ENCODE assay signal across 8 cellular contexts in genomic region chr1:38026592-38027200, GRCh38. TPM values are rescaled to one million over a fixed set of nuclear protein-coding genes. Genes with fewer than 3 reads are reported as not detected.
DNase-seq lines count a peak whose midpoint lies in the region; ATAC-seq and TF ChIP-seq lines count a peak whose summit lies in the region.

No MANE protein-coding gene starts in this region.

- no peak overlapping the region for H2BK5ac ChIP-seq in mesendoderm (ENCODE audit: low read length)

- H3K27ac ChIP-seq in PC-3 (ENCODE audit: low read length) (no peak overlapping the region), mesendoderm (ENCODE audit: low read depth, low read length) (no peak overlapping the region)

- H3K79me2 ChIP-seq in PC-3 (ENCODE audit: low read length), result no peaks in the 10 kb centered on the region
- no peaks in the 10 kb centered on the region for H3K79me2 ChIP-seq in mesendoderm (ENCODE audit: control insufficient read depth, insufficient read depth, low read length)

- peaks cover 39% of the 10 kb centered on the region for H3K36me3 Mint-ChIP-seq in Caco-2 (ENCODE audit: insufficient read depth, unreplicated experiment)

- POLR2A ChIA-PET in Caco-2 (lab: Charles Lee) (interaction anchor here (0.6 kb wide), 1 partner anchor 1620 kb away, joined by 5 read pairs; no protein-coding TSS in a partner anchor), PC-3 (lab: Charles Lee; ENCODE audit: unreplicated experiment) (interaction anchor here (0.8 kb wide), 1 partner anchor 544 kb away, joined by 3 read pairs; no protein-coding TSS in a partner anchor)

- H4K20me1 ChIP-seq in PC-3 (ENCODE audit: low read length), result no peaks in the 10 kb centered on the region

- H3K9me3 Mint-ChIP-seq in Caco-2 (ENCODE audit: unreplicated experiment), result no peaks in the 10 kb centered on the region

- no peak overlapping the region for H3K23ac ChIP-seq in mesendoderm (ENCODE audit: low read length)

- CTCF ChIA-PET in Caco-2 (lab: Charles Lee), result no interaction called here
- CTCF ChIA-PET in PC-3 (lab: Charles Lee), result interaction anchor here (0.6 kb wide), 1 partner anchor 8 kb away, joined by 5 read pairs; no protein-coding TSS in a partner anchor

- no peaks in the 10 kb centered on the region for H3K27me3 Mint-ChIP-seq in Caco-2 (ENCODE audit: insufficient read depth, unreplicated experiment)

- TF ChIP-seq CTCF in Caco-2 (IDR thresholded peaks at IDR 0.05; ENCODE audit: insufficient read depth in 1 of 2, low read depth in 1 of 2, low read length in 1 of 2, severe bottlenecking in 1 of 2, unreplicated experiment in 1 of 2) (peak; percentile 48 to 57), PC-3 (conservative IDR thresholded peaks at IDR 0.05; ENCODE audit: low read depth, low read length) (peak; percentile 86)

- no peak overlapping the region for H3K9ac ChIP-seq in PC-3 (ENCODE audit: low read length)
- H3K9ac ChIP-seq in mesendoderm (ENCODE audit: low read length), result no peak overlapping the region

- H3K4me1 Mint-ChIP-seq in Caco-2 (ENCODE audit: low read depth, unreplicated experiment), result no peaks in the 10 kb centered on the region

- no peaks in the 10 kb centered on the region for H3K36me3 ChIP-seq in Caco-2 (ENCODE audit: control insufficient read depth, insufficient read depth, low read length)
- peaks cover 33% of the 10 kb centered on the region for H3K36me3 ChIP-seq in PC-3 (ENCODE audit: low read depth, low read length)
- peaks cover 13% of the 10 kb centered on the region for H3K36me3 ChIP-seq in mesendoderm (ENCODE audit: control insufficient read depth, insufficient read depth, low read length)

- no peak overlapping the region for H2BK15ac ChIP-seq in mesendoderm (replicated peaks; ENCODE audit: low read depth)

- H3K79me1 ChIP-seq in mesendoderm (ENCODE audit: low read length), result no peaks in the 10 kb centered on the region

- DNase-seq in Caco-2, result peak in 1 of 2 experiments; percentile 54
- DNase-seq in H4 (ENCODE audit: low spot score), result peak; percentile 63
- peak; percentile 68 for DNase-seq in PC-3
- DNase-seq in cerebellar cortex (ENCODE audit: low spot score), result peak; percentile 67
- DNase-seq in mesendoderm, result peak; percentile 77
- no peak for DNase-seq in T-helper 9 cell

- H3K4me2 ChIP-seq in PC-3 (ENCODE audit: low read length) (no peak overlapping the region), mesendoderm (ENCODE audit: low read length) (no peak overlapping the region)

- ATAC-seq in PC-3 (peak; percentile 37), HG02840 (IDR thresholded peaks at IDR 0.05; ENCODE audit: low FRiP score, unreplicated experiment) (no peak), HG03139 (IDR thresholded peaks at IDR 0.05; ENCODE audit: unreplicated experiment) (no peak)

- no peak overlapping the region for H2BK120ac ChIP-seq in mesendoderm (ENCODE audit: low read depth, low read length)

- H3K4me3 Mint-ChIP-seq in Caco-2 (ENCODE audit: unreplicated experiment), result no peak overlapping the region

- H3K27ac Mint-ChIP-seq in Caco-2 (ENCODE audit: unreplicated experiment), result no peak overlapping the region

- BruUV-seq in Caco-2 (replicated peaks; lab: Mats Ljungman, UMichigan) (no TSS peak), PC-3 (replicated peaks; lab: Mats Ljungman, UMichigan) (no TSS peak)

- H3F3A ChIP-seq in PC-3 (ENCODE audit: low read length, unreplicated experiment), result no peaks in the 10 kb centered on the region

- no peaks in the 10 kb centered on the region for H3K4me1 ChIP-seq in Caco-2
- peaks cover 33% of the 10 kb centered on the region for H3K4me1 ChIP-seq in PC-3 (ENCODE audit: insufficient read depth, low read length)
- H3K4me1 ChIP-seq in mesendoderm (ENCODE audit: control insufficient read depth, low read depth, low read length), result peaks cover 16% of the 10 kb centered on the region

- H2AFZ ChIP-seq in PC-3 (ENCODE audit: low read length), result no peak overlapping the region

- H3K4me3 ChIP-seq in Caco-2 (ENCODE audit: low read depth, low read length) (no peak overlapping the region), PC-3 (ENCODE audit: low read length) (no peak overlapping the region), mesendoderm (ENCODE audit: low read length) (no peak overlapping the region)

- H3K18ac ChIP-seq in mesendoderm (ENCODE audit: low read length), result no peak overlapping the region

- H3K27me3 ChIP-seq in Caco-2 (replicated peaks; ENCODE audit: control insufficient read depth, insufficient read depth, low read length) (no peaks in the 10 kb centered on the region), PC-3 (ENCODE audit: low read length) (no peaks in the 10 kb centered on the region), mesendoderm (ENCODE audit: insufficient read depth, low read length, poor library complexity) (no peaks in the 10 kb centered on the region)

- H3K56ac ChIP-seq in mesendoderm (ENCODE audit: low read length), result no peak overlapping the region

- intact Hi-C loops in Caco-2 (cut with micrococcal nuclease; ENCODE audit: unreplicated experiment), result loop anchor here (5.0 kb wide), 2 partner anchors 376 to 811 kb away; no protein-coding TSS in a partner anchor
- intact Hi-C loops in PC-3 (cut with micrococcal nuclease), result loop anchor here (1.0 kb wide), 2 partner anchors 46 to 809 kb away; no protein-coding TSS in a partner anchor

- WGBS in mesendoderm (ENCODE audit: extremely low coverage, insufficient coverage, low lambda C conversion rate), result no CpG with 5 or more reads among the region's 8 CpGs

- no peak overlapping the region for H4K8ac ChIP-seq in mesendoderm (ENCODE audit: low read depth, low read length)

- H3K4ac ChIP-seq in mesendoderm (ENCODE audit: low read depth, low read length), result no peak overlapping the region

- no peaks in the 10 kb centered on the region for H3K9me2 ChIP-seq in PC-3 (replicated peaks; ENCODE audit: low read length)

- H3K9me3 ChIP-seq in Caco-2 (no peaks in the 10 kb centered on the region), PC-3 (ENCODE audit: low read length) (no peaks in the 10 kb centered on the region)

- H4K5ac ChIP-seq in mesendoderm (ENCODE audit: low read length), result no peak overlapping the region

- H2AK5ac ChIP-seq in mesendoderm (ENCODE audit: low read length), result no peak overlapping the region

RNA-seq across cellular contexts. Expression of gene UTP11, which starts 14.2 kb away (rescaled TPM):
- total RNA-seq in Caco-2 (2022) (29.1 and 33.2 TPM in 2 replicates), PC-3 (2014; rRNA removed) (33.8 and 48.1 TPM in 2 replicates)
- 80.0 and 87.3 TPM in 2 replicates for total RNA-seq in H4 (2014; rRNA removed; shearing (Covaris generic))
- polyA plus RNA-seq in mesendoderm (2013, experiment 1 of 2), result 93.2 TPM
- 90.6 TPM for polyA plus RNA-seq in mesendoderm (2013, experiment 2 of 2)

RNA-seq across cellular contexts. Expression of gene POU3F1, which starts 19.9 kb away (rescaled TPM):
- total RNA-seq in Caco-2 (2022) (not detected in 2 replicates), PC-3 (2014; rRNA removed) (not detected in 2 replicates)
- total RNA-seq in H4 (2014; rRNA removed; shearing (Covaris generic)), result not detected in 2 replicates
- polyA plus RNA-seq in mesendoderm (2013, experiment 1 of 2), result 1.2 TPM
- 1.3 TPM for polyA plus RNA-seq in mesendoderm (2013, experiment 2 of 2)

RNA-seq across cellular contexts. Expression of gene FHL3, which starts 21.4 kb away (rescaled TPM):
- total RNA-seq in Caco-2 (2022), result 11.8 and 11.9 TPM in 2 replicates
- 16.5 and 20.3 TPM in 2 replicates for total RNA-seq in H4 (2014; rRNA removed; shearing (Covaris generic))
- total RNA-seq in PC-3 (2014; rRNA removed), result 3.6 and 6.3 TPM in 2 replicates
- polyA plus RNA-seq in mesendoderm (2013, experiment 1 of 2), result 100 TPM
- polyA plus RNA-seq in mesendoderm (2013, experiment 2 of 2), result 101 TPM

RNA-seq across cellular contexts. Expression of gene SF3A3, which starts 36.9 kb away (rescaled TPM):
- 72.6 and 79.3 TPM in 2 replicates for total RNA-seq in Caco-2 (2022)
- 124 and 163 TPM in 2 replicates for total RNA-seq in H4 (2014; rRNA removed; shearing (Covaris generic))
- total RNA-seq in PC-3 (2014; rRNA removed), result 103 and 142 TPM in 2 replicates
- polyA plus RNA-seq in mesendoderm (2013, experiment 1 of 2), result 104 TPM
- polyA plus RNA-seq in mesendoderm (2013, experiment 2 of 2), result 104 TPM
